1 cellular context compared by ENCODE assay signal in the genomic region with DNA sequence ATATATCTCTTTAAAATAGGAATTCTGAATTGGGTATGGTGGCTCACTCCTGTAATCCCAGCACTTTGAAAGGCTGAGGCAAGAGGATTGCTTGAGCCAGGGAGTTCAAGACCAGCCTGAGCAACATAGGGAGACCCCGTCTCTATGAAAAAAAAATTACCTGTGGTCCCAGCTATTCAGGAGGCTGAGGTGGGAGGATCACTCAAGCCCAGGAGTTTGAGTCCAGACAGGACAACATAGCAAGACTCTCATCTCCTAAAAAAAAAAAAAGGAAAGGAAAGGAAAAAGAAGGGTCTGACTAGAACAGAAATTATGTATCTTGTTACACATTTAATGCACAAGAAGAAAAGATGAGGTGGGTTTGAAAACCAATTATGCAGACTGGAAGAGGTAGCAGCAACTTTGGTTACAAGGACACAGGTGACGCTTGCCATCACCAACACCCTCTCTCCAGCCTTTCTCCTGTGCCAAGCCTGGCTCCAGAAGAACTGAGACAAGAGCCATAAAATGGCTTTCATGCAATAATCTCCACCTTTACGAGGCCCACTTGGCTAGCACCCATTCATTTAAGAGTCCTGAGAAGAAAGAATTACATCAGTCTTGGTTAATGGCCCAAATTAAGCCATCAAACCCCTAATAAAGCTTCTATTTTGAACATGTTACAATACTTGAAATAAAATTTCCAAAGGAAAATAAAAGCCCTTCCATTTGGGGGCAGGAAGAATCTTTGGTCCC.
TF ChIP-seq lines count a peak whose summit lies in the region.

No MANE protein-coding gene starts in this region.

TF ChIP-seq in GM23338, 12 proteins besides CTCF, POLR2A, EP300 and RAD21 (continued from another document):
- TF ChIP-seq, protein P1, sequence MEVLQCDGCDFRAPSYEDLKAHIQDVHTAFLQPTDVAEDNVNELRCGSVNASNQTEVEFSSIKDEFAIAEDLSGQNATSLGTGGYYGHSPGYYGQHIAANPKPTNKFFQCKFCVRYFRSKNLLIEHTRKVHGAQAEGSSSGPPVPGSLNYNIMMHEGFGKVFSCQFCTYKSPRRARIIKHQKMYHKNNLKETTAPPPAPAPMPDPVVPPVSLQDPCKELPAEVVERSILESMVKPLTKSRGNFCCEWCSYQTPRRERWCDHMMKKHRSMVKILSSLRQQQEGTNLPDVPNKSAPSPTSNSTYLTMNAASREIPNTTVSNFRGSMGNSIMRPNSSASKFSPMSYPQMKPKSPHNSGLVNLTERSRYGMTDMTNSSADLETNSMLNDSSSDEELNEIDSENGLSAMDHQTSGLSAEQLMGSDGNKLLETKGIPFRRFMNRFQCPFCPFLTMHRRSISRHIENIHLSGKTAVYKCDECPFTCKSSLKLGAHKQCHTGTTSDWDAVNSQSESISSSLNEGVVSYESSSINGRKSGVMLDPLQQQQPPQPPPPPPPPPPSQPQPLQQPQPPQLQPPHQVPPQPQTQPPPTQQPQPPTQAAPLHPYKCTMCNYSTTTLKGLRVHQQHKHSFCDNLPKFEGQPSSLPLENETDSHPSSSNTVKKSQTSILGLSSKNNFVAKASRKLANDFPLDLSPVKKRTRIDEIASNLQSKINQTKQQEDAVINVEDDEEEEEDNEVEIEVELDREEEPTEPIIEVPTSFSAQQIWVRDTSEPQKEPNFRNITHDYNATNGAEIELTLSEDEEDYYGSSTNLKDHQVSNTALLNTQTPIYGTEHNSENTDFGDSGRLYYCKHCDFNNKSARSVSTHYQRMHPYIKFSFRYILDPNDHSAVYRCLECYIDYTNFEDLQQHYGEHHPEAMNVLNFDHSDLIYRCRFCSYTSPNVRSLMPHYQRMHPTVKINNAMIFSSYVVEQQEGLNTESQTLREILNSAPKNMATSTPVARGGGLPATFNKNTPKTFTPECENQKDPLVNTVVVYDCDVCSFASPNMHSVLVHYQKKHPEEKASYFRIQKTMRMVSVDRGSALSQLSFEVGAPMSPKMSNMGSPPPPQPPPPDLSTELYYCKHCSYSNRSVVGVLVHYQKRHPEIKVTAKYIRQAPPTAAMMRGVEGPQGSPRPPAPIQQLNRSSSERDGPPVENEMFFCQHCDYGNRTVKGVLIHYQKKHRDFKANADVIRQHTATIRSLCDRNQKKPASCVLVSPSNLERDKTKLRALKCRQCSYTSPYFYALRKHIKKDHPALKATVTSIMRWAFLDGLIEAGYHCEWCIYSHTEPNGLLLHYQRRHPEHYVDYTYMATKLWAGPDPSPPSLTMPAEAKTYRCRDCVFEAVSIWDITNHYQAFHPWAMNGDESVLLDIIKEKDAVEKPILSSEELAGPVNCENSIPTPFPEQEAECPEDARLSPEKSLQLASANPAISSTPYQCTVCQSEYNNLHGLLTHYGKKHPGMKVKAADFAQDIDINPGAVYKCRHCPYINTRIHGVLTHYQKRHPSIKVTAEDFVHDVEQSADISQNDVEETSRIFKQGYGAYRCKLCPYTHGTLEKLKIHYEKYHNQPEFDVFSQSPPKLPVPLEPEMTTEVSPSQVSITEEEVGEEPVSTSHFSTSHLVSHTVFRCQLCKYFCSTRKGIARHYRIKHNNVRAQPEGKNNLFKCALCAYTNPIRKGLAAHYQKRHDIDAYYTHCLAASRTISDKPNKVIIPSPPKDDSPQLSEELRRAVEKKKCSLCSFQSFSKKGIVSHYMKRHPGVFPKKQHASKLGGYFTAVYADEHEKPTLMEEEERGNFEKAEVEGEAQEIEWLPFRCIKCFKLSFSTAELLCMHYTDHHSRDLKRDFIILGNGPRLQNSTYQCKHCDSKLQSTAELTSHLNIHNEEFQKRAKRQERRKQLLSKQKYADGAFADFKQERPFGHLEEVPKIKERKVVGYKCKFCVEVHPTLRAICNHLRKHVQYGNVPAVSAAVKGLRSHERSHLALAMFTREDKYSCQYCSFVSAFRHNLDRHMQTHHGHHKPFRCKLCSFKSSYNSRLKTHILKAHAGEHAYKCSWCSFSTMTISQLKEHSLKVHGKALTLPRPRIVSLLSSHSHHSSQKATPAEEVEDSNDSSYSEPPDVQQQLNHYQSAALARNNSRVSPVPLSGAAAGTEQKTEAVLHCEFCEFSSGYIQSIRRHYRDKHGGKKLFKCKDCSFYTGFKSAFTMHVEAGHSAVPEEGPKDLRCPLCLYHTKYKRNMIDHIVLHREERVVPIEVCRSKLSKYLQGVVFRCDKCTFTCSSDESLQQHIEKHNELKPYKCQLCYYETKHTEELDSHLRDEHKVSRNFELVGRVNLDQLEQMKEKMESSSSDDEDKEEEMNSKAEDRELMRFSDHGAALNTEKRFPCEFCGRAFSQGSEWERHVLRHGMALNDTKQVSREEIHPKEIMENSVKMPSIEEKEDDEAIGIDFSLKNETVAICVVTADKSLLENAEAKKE (CRISPR knock-in tag; IDR thresholded peaks at IDR 0.05): no peak
- TF ChIP-seq JUNB (IDR thresholded peaks at IDR 0.05; ENCODE audit: unreplicated experiment) (no peak), ZNF331 (CRISPR knock-in tag; IDR thresholded peaks at IDR 0.05; ENCODE audit: low read depth) (no peak), EZH2phosphoT487 (IDR thresholded peaks at IDR 0.05; ENCODE audit: unreplicated experiment) (no peak), STAT1 (IDR thresholded peaks at IDR 0.05; ENCODE audit: unreplicated experiment) (no peak), ZNF114 (CRISPR knock-in tag; IDR thresholded peaks at IDR 0.05) (no peak)
- TF ChIP-seq, protein P2, sequence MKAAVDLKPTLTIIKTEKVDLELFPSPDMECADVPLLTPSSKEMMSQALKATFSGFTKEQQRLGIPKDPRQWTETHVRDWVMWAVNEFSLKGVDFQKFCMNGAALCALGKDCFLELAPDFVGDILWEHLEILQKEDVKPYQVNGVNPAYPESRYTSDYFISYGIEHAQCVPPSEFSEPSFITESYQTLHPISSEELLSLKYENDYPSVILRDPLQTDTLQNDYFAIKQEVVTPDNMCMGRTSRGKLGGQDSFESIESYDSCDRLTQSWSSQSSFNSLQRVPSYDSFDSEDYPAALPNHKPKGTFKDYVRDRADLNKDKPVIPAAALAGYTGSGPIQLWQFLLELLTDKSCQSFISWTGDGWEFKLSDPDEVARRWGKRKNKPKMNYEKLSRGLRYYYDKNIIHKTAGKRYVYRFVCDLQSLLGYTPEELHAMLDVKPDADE (IDR thresholded peaks at IDR 0.05): no peak
